In genomic region chr12:119229837-119230236, GRCh38 we compare ENCODE assay signal across 8 cellular contexts. TPM values are rescaled to one million over a fixed set of nuclear protein-coding genes. Genes with fewer than 3 reads are reported as not detected.
A peak's percentile ranks its signal among the peaks of the same experiment; 100 is the strongest.
DNase-seq lines count a peak whose midpoint lies in the region; ATAC-seq, FAIRE-seq and TF ChIP-seq lines count a peak whose summit lies in the region.

No MANE protein-coding gene starts in this region.

- CTCF ChIA-PET in K562 (lab: Yijun Ruan, JAX; ENCODE audit: low intra/inter-chr PET ratio), result no interaction called here

- DNase-seq in COLO668 (lab: John Stamatoyannopoulos, UW; ENCODE audit: unreplicated experiment) (peak; percentile 17), LNCaP clone FGC (ENCODE audit: low read depth) (peak; percentile 13), K562 (ENCODE audit: extremely low read depth in 1 of 4, low spot score in 3 of 4) (peak; percentile 59 to 78 (median 71)), left colon (peak in 1 of 2 donors; percentile 9), tibial nerve (ENCODE audit: low spot score in 2 of 2) (no peak), kidney glomerular epithelial cell (lab: John Stamatoyannopoulos, UW) (no peak), GM19240 (ENCODE audit: insufficient read length, low spot score) (no peak)

- H4K20me1 ChIP-seq in K562 (replicated peaks; ENCODE audit: control insufficient read depth, insufficient read depth, low read length), result no peaks in the 10 kb centered on the region

- H3K4me1 ChIP-seq in K562 (replicated peaks in 1 of 2; ENCODE audit: control insufficient read depth in 2 of 2, insufficient read depth in 2 of 2, low read length in 2 of 2), result no peaks in the 10 kb centered on the region; a peak in 1 of 5 replicates
- no peaks in the 10 kb centered on the region for H3K4me1 ChIP-seq in tibial nerve

- under 1% methylated on average over 9 of the region's 9 CpGs for WGBS in K562 (ENCODE audit: insufficient coverage, low coverage, missing lambda C conversion rate)
- 28 to 32% methylated on average over 9 of the region's 9 CpGs for WGBS in tibial nerve, 2 donors

- no peak for TF ChIP-seq RAD21 in K562 (CRISPR knock-in tag; conservative IDR thresholded peaks at IDR 0.05 in 1 of 2, IDR thresholded peaks at IDR 0.05 in 1 of 2)

- no peaks in the 10 kb centered on the region for H3K9me1 ChIP-seq in K562 (ENCODE audit: control insufficient read depth, insufficient read depth, low read length)

- FAIRE-seq in K562 (lab: Jason Lieb, UNC), result peak; percentile 92

- in situ Hi-C loops in K562 (cut with MboI), result no loop called here

- H3K4me3 ChIP-seq in LNCaP clone FGC (ENCODE audit: low read depth, low read length) (peak overlapping the region; percentile 34), K562 (no peak overlapping the region), tibial nerve (no peak overlapping the region)

- TF ChIP-seq CTCF in LNCaP clone FGC (IDR thresholded peaks at IDR 0.05; ENCODE audit: control insufficient read depth, extremely low read depth, insufficient read depth) (no peak), K562 (IDR thresholded peaks at IDR 0.05 in 2 of 3, conservative IDR thresholded peaks at IDR 0.05 in 1 of 3; ENCODE audit: insufficient read depth in 2 of 3, low read depth in 1 of 3, low read length in 3 of 3) (no peak), tibial nerve (IDR thresholded peaks at IDR 0.05) (no peak)

- BruUV-seq in K562 (replicated peaks; lab: Mats Ljungman, UMichigan), result no TSS peak

- peak overlapping the region; percentile 84 for H3K4me2 ChIP-seq in K562 (ENCODE audit: insufficient read depth, low read length)

- peaks cover 0 to 4% of the 10 kb centered on the region in 2 experiments; a peak in 1 of 5 replicates for H3K27me3 ChIP-seq in K562 (ENCODE audit: control insufficient read depth in 2 of 2, insufficient read depth in 2 of 2, low read length in 2 of 2)
- H3K27me3 ChIP-seq in tibial nerve, result no peaks in the 10 kb centered on the region

- H3K36me3 ChIP-seq in K562 (ENCODE audit: control insufficient read depth, insufficient read depth, low read length), result no peaks in the 10 kb centered on the region
- H3K36me3 ChIP-seq in tibial nerve, result no peaks in the 10 kb centered on the region

- H3K27ac ChIP-seq in K562 (ENCODE audit: extremely low read depth, low read depth, low read length) (no peak overlapping the region; the same call in 2 of the 3 replicates), tibial nerve (no peak overlapping the region)

- POLR2A ChIA-PET in K562 (lab: Yijun Ruan, JAX), result no interaction called here

- ATAC-seq in K562 (peak; percentile 99), left colon (peak; percentile 47), GM21423 (IDR thresholded peaks at IDR 0.05; ENCODE audit: unreplicated experiment) (no peak)

- TF ChIP-seq POLR2A in K562 (conservative IDR thresholded peaks at IDR 0.05) (no peak), tibial nerve (IDR thresholded peaks at IDR 0.05) (no peak)

- H3K79me2 ChIP-seq in K562 (ENCODE audit: control insufficient read depth, insufficient read depth, low read length), result no peaks in the 10 kb centered on the region

- TF ChIP-seq EP300 in K562 (IDR thresholded peaks at IDR 0.05; ENCODE audit: low read length), result no peak
- no peak for TF ChIP-seq EP300 in tibial nerve (IDR thresholded peaks at IDR 0.05)

- intact Hi-C loops in K562 (cut with micrococcal nuclease), result no loop called here
- intact Hi-C loops in left colon (cut with DNase I, micrococcal nuclease), result no loop called here

- no peaks in the 10 kb centered on the region for H3K9me3 ChIP-seq in K562 (replicated peaks; ENCODE audit: control insufficient read depth, insufficient read depth, low read depth, low read length)
- H3K9me3 ChIP-seq in tibial nerve, result peaks cover 0 to 4% (median 0%) of the 10 kb centered on the region in 4 donors

- peak overlapping the region; percentile 99 for H2AFZ ChIP-seq in K562 (ENCODE audit: low read depth, low read length)

- H3K9ac ChIP-seq in K562 (ENCODE audit: insufficient read depth in 1 of 2, low read depth in 2 of 2, low read length in 2 of 2), result peak overlapping the region in 1 of 2 experiments; percentile 4; a peak in 1 of 4 replicates

TF ChIP-seq in K562, 482 proteins besides CTCF, POLR2A, EP300 and RAD21 (continues in another document):
- peak; percentile 94 for TF ChIP-seq HCFC1 (IDR thresholded peaks at IDR 0.05; ENCODE audit: low read depth, low read length)
- TF ChIP-seq CREB1 (IDR thresholded peaks at IDR 0.05), result no peak
- no peak for TF ChIP-seq CREB1 (CRISPR knock-in tag; IDR thresholded peaks at IDR 0.05)
- peak; percentile 20 for TF ChIP-seq FOS (IDR thresholded peaks at IDR 0.05; ENCODE audit: extremely low read depth, insufficient read length)
- TF ChIP-seq, protein P1, sequence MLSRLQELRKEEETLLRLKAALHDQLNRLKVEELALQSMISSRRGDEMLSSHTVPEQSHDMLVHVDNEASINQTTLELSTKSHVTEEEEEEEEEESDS (CRISPR knock-in tag; IDR thresholded peaks at IDR 0.05), result no peak
- TF ChIP-seq ZNF146 (CRISPR knock-in tag; IDR thresholded peaks at IDR 0.05; ENCODE audit: unreplicated experiment), result no peak
- no peak for TF ChIP-seq ELF2 (CRISPR knock-in tag; IDR thresholded peaks at IDR 0.05)
- TF ChIP-seq TOE1 (IDR thresholded peaks at IDR 0.05; ENCODE audit: borderline replicate concordance), result peak; percentile 95
- no peak for TF ChIP-seq TOE1 (CRISPR knock-in tag; IDR thresholded peaks at IDR 0.05; ENCODE audit: borderline replicate concordance, low read depth)
- no peak for TF ChIP-seq HEY1 (CRISPR knock-in tag; IDR thresholded peaks at IDR 0.05; ENCODE audit: borderline replicate concordance)
- no peak for TF ChIP-seq CBFA2T3 (IDR thresholded peaks at IDR 0.05)
- no peak for TF ChIP-seq HDAC2 (IDR thresholded peaks at IDR 0.05)
- no peak for TF ChIP-seq ZNF232 (CRISPR knock-in tag; IDR thresholded peaks at IDR 0.05)
- no peak for TF ChIP-seq SNIP1 (IDR thresholded peaks at IDR 0.05; ENCODE audit: low read depth)
- no peak for TF ChIP-seq SRSF3 (IDR thresholded peaks at IDR 0.05; ENCODE audit: insufficient read depth, low read length)
- TF ChIP-seq ADNP (tag; IDR thresholded peaks at IDR 0.05), result no peak
- TF ChIP-seq CREM (IDR thresholded peaks at IDR 0.05; ENCODE audit: low read depth), result peak; percentile 25; the same call in 1 of the 2 replicates
- TF ChIP-seq, protein P2, sequence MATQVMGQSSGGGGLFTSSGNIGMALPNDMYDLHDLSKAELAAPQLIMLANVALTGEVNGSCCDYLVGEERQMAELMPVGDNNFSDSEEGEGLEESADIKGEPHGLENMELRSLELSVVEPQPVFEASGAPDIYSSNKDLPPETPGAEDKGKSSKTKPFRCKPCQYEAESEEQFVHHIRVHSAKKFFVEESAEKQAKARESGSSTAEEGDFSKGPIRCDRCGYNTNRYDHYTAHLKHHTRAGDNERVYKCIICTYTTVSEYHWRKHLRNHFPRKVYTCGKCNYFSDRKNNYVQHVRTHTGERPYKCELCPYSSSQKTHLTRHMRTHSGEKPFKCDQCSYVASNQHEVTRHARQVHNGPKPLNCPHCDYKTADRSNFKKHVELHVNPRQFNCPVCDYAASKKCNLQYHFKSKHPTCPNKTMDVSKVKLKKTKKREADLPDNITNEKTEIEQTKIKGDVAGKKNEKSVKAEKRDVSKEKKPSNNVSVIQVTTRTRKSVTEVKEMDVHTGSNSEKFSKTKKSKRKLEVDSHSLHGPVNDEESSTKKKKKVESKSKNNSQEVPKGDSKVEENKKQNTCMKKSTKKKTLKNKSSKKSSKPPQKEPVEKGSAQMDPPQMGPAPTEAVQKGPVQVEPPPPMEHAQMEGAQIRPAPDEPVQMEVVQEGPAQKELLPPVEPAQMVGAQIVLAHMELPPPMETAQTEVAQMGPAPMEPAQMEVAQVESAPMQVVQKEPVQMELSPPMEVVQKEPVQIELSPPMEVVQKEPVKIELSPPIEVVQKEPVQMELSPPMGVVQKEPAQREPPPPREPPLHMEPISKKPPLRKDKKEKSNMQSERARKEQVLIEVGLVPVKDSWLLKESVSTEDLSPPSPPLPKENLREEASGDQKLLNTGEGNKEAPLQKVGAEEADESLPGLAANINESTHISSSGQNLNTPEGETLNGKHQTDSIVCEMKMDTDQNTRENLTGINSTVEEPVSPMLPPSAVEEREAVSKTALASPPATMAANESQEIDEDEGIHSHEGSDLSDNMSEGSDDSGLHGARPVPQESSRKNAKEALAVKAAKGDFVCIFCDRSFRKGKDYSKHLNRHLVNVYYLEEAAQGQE (CRISPR knock-in tag; IDR thresholded peaks at IDR 0.05; ENCODE audit: low read depth), result no peak
- no peak for TF ChIP-seq DLX4 (CRISPR knock-in tag; IDR thresholded peaks at IDR 0.05)
- peak; percentile 25 for TF ChIP-seq POU5F1 (IDR thresholded peaks at IDR 0.05; ENCODE audit: borderline replicate concordance, low read depth, low read length, partially characterized antibody)
- TF ChIP-seq PHF20 (IDR thresholded peaks at IDR 0.05; ENCODE audit: partially characterized antibody), result no peak

RNA-seq across cellular contexts. Expression of gene HSPB8, which starts 51.1 kb away (rescaled TPM):
- total RNA-seq in K562 (2011; cell fraction: chromatin; rRNA removed; ENCODE audit: low replicate concordance), result not detected in 2 replicates
- total RNA-seq in K562 (2011; cell fraction: nucleolus; rRNA removed), result 0.17 TPM in 1 of 2 replicates, not detected in the other
- total RNA-seq in K562 (2011; cell fraction: nucleoplasm; rRNA removed), result not detected in 2 replicates
- total RNA-seq in K562 (2014; rRNA removed) (0.04 TPM in 1 of 2 replicates, not detected in the other), K562 (2014; rRNA removed; fragmentation: Illumina TruSeq; extraction: Trizol) (not detected in 2 replicates), K562 (2015; rRNA removed; fragmentation: Illumina TruSeq; extraction: Trizol) (0.15 TPM in 1 of 2 replicates, not detected in the other), K562 (2021) (0.13 TPM in 1 of 2 replicates, not detected in the other), left colon (10 to 100 TPM in 1 of 2 donors, 1 to 10 TPM in 1; 3.5 to 32.4 TPM), tibial nerve (10 to 100 TPM; 13.1 to 23.9 (median 19.8) TPM)
- polyA plus RNA-seq in K562 (2011; rRNA removed) (not detected in 2 replicates), K562 (2014; fragmentation: Illumina TruSeq; extraction: Trizol) (0.07 TPM in 1 of 2 replicates, not detected in the other), K562 (2014; fragmentation: Nextera tagmentation; extraction: Ambion mirVana) (not detected), K562 (2014; rRNA removed) (not detected in 2 replicates)
- polyA plus RNA-seq in K562 (2011; cell fraction: cytosol; rRNA removed), result 0.07 TPM in 1 of 2 replicates, not detected in the other
- not detected in 2 replicates for polyA plus RNA-seq in K562 (2011; cell fraction: nucleus; rRNA removed)
- 0.03 and 0.07 TPM in 2 replicates for polyA plus RNA-seq in K562 (2012)
- polyA minus RNA-seq in K562 (2011; rRNA and poly(A)+ RNA removed), result not detected in 2 replicates
- not detected in 2 replicates for polyA minus RNA-seq in K562 (2011; cell fraction: cytosol; rRNA and poly(A)+ RNA removed)
- polyA minus RNA-seq in K562 (2011; cell fraction: nucleus; rRNA and poly(A)+ RNA removed), result not detected in 2 replicates

Comparison
In these comparisons a context has a peak if more than half of its experiments do, and no peak if none do; other contexts are left out.
1. DNase-seq: peak in COLO668 (single experiment), LNCaP clone FGC (single experiment) and K562 (4 of 4); none in tibial nerve (0 of 2), kidney glomerular epithelial cell (single experiment) and GM19240 (single experiment).